2 cellular contexts compared by ENCODE assay signal in genomic region chr11:33703771-33704170, GRCh38.
A peak's percentile ranks its signal among the peaks of the same experiment; 100 is the strongest.
TF ChIP-seq lines count a peak whose summit lies in the region.

No MANE protein-coding gene starts in this region.

TF ChIP-seq in liver, 16 proteins besides CTCF, POLR2A, EP300 and RAD21:
- no peak for TF ChIP-seq EGR1 (IDR thresholded peaks at IDR 0.05; ENCODE audit: low read depth in 2 of 2)
- TF ChIP-seq JUND (IDR thresholded peaks at IDR 0.05): peak in 1 of 2 donors; percentile 34
- no peak for TF ChIP-seq GABPA (IDR thresholded peaks at IDR 0.05 in 1 of 2, conservative IDR thresholded peaks at IDR 0.05 in 1 of 2)
- TF ChIP-seq ZBTB33 (IDR thresholded peaks at IDR 0.05): no peak

TF ChIP-seq in HepG2, 621 proteins besides CTCF, POLR2A, EP300 and RAD21:
- no peak for TF ChIP-seq ADNP (CRISPR knock-in tag; IDR thresholded peaks at IDR 0.05)
- TF ChIP-seq, protein P1, sequence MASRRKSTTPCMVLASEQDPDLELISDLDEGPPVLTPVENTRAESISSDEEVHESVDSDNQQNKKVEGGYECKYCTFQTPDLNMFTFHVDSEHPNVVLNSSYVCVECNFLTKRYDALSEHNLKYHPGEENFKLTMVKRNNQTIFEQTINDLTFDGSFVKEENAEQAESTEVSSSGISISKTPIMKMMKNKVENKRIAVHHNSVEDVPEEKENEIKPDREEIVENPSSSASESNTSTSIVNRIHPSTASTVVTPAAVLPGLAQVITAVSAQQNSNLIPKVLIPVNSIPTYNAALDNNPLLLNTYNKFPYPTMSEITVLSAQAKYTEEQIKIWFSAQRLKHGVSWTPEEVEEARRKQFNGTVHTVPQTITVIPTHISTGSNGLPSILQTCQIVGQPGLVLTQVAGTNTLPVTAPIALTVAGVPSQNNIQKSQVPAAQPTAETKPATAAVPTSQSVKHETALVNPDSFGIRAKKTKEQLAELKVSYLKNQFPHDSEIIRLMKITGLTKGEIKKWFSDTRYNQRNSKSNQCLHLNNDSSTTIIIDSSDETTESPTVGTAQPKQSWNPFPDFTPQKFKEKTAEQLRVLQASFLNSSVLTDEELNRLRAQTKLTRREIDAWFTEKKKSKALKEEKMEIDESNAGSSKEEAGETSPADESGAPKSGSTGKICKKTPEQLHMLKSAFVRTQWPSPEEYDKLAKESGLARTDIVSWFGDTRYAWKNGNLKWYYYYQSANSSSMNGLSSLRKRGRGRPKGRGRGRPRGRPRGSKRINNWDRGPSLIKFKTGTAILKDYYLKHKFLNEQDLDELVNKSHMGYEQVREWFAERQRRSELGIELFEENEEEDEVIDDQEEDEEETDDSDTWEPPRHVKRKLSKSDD (CRISPR knock-in tag; IDR thresholded peaks at IDR 0.05; ENCODE audit: low read depth): no peak
- TF ChIP-seq MEIS2 (CRISPR knock-in tag; IDR thresholded peaks at IDR 0.05): no peak
- TF ChIP-seq ZNF614 (CRISPR knock-in tag; IDR thresholded peaks at IDR 0.05; ENCODE audit: borderline replicate concordance): no peak
- TF ChIP-seq REST (IDR thresholded peaks at IDR 0.05; ENCODE audit: borderline replicate concordance in 1 of 2, low read depth in 1 of 2, low read length in 2 of 2): no peak
- no peak for TF ChIP-seq ZSCAN5A (CRISPR knock-in tag; IDR thresholded peaks at IDR 0.05; ENCODE audit: borderline replicate concordance)
- no peak for TF ChIP-seq ZNF12 (CRISPR knock-in tag; IDR thresholded peaks at IDR 0.05)
- TF ChIP-seq SMARCE1 (IDR thresholded peaks at IDR 0.05; ENCODE audit: borderline replicate concordance): no peak
- TF ChIP-seq ZFP37 (CRISPR knock-in tag; IDR thresholded peaks at IDR 0.05; ENCODE audit: borderline replicate concordance): no peak
- TF ChIP-seq, protein P2, sequence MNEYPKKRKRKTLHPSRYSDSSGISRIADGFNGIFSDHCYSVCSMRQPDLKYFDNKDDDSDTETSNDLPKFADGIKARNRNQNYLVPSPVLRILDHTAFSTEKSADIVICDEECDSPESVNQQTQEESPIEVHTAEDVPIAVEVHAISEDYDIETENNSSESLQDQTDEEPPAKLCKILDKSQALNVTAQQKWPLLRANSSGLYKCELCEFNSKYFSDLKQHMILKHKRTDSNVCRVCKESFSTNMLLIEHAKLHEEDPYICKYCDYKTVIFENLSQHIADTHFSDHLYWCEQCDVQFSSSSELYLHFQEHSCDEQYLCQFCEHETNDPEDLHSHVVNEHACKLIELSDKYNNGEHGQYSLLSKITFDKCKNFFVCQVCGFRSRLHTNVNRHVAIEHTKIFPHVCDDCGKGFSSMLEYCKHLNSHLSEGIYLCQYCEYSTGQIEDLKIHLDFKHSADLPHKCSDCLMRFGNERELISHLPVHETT (CRISPR knock-in tag; conservative IDR thresholded peaks at IDR 0.05): no peak
- TF ChIP-seq ZFAT (CRISPR knock-in tag; conservative IDR thresholded peaks at IDR 0.05): no peak
- no peak for TF ChIP-seq ZNF282 (IDR thresholded peaks at IDR 0.05; ENCODE audit: partially characterized antibody)
- no peak for TF ChIP-seq ZNF672 (CRISPR knock-in tag; IDR thresholded peaks at IDR 0.05)
- no peak for TF ChIP-seq ZNF160 (CRISPR knock-in tag; IDR thresholded peaks at IDR 0.05)
- no peak for TF ChIP-seq ZNF781 (CRISPR knock-in tag; IDR thresholded peaks at IDR 0.05; ENCODE audit: borderline replicate concordance, not compliant biosample characterization)
- no peak for TF ChIP-seq ELF3 (CRISPR knock-in tag; IDR thresholded peaks at IDR 0.05)
- TF ChIP-seq CAMTA2 (CRISPR knock-in tag; IDR thresholded peaks at IDR 0.05; ENCODE audit: borderline replicate concordance): no peak
- TF ChIP-seq CBFB (CRISPR knock-in tag; IDR thresholded peaks at IDR 0.05): no peak
TF ChIP-seq in HepG2: peak in this region for 0.
